In genomic region chr14:103292426-103293374, GRCh38 we compare ENCODE assay signal across 8 cellular contexts. TPM values are rescaled to one million over a fixed set of nuclear protein-coding genes. Genes with fewer than 3 reads are reported as not detected.
DNase-seq lines count a peak whose midpoint lies in the region; ATAC-seq and TF ChIP-seq lines count a peak whose summit lies in the region.

No MANE protein-coding gene starts in this region.

- no peak overlapping the region for H3K9ac ChIP-seq in Karpas-422 (ENCODE audit: low read length)

- H2AFZ ChIP-seq in Karpas-422 (ENCODE audit: low read length): no peak overlapping the region

- no peak overlapping the region for H3K4me2 ChIP-seq in Karpas-422 (ENCODE audit: low read depth, low read length, poor library complexity, severe bottlenecking)

- H3K9me3 Mint-ChIP-seq in activated naive CD4-positive, alpha-beta T cell treated with anti-CD3 and anti-CD28 coated beads, Interleukin-2, amount 50 U/mL, for 72 hours: no peaks in the 10 kb centered on the region

- no peaks in the 10 kb centered on the region for H3K9me2 ChIP-seq in Karpas-422 (replicated peaks; ENCODE audit: insufficient read depth, low read length)

- H3K9me3 ChIP-seq in Karpas-422 (ENCODE audit: low read length) (no peaks in the 10 kb centered on the region), cardiac muscle cell (ENCODE audit: low read depth) (no peaks in the 10 kb centered on the region), prostate gland (no peaks in the 10 kb centered on the region), vagina (no peaks in the 10 kb centered on the region)

- TF ChIP-seq POLR2A in prostate gland (IDR thresholded peaks at IDR 0.05) (no peak), vagina (IDR thresholded peaks at IDR 0.05) (no peak)

- H3K4me3 ChIP-seq in AG09309 (ENCODE audit: control insufficient read depth, low read depth, low read length) (no peak overlapping the region), Karpas-422 (ENCODE audit: low read length) (no peak overlapping the region), cardiac muscle cell (no peak overlapping the region), prostate gland (no peak overlapping the region), vagina (no peak overlapping the region)

- H3K27me3 ChIP-seq in Karpas-422 (ENCODE audit: low read length) (no peaks in the 10 kb centered on the region), cardiac muscle cell (peaks cover 8% of the 10 kb centered on the region), prostate gland (replicated peaks; ENCODE audit: insufficient read depth) (no peaks in the 10 kb centered on the region), vagina (no peaks in the 10 kb centered on the region)

- H3K27ac Mint-ChIP-seq in activated naive CD4-positive, alpha-beta T cell treated with anti-CD3 and anti-CD28 coated beads, Interleukin-2, amount 50 U/mL, for 72 hours: no peak overlapping the region

- WGBS in prostate gland: 31% methylated on average over 10 of the region's 10 CpGs

- H3K27ac ChIP-seq in Karpas-422 (ENCODE audit: low read length) (no peak overlapping the region), cardiac muscle cell (no peak overlapping the region), prostate gland (no peak overlapping the region), vagina (no peak overlapping the region)

- H3K36me3 ChIP-seq in Karpas-422 (ENCODE audit: insufficient read depth, low read length) (no peaks in the 10 kb centered on the region), cardiac muscle cell (no peaks in the 10 kb centered on the region), prostate gland (no peaks in the 10 kb centered on the region), vagina (no peaks in the 10 kb centered on the region)

- no peak for DNase-seq in AG09309 (ENCODE audit: low read depth)
- DNase-seq in Karpas-422: peak; percentile 94
- peak; percentile 69 to 78 for DNase-seq in activated naive CD4-positive, alpha-beta T cell treated with anti-CD3 and anti-CD28 coated beads, Interleukin-2, amount 50 U/mL, for 72 hours (ENCODE audit: low spot score in 2 of 2)
- peak; percentile 72 to 75 for DNase-seq in cardiac muscle cell (ENCODE audit: low read depth in 1 of 2, low spot score in 1 of 2)
- peak; percentile 70 for DNase-seq in prostate gland (ENCODE audit: low spot score)
- peak in 1 of 2 donors; percentile 95 for DNase-seq in vagina (ENCODE audit: extremely low spot score in 2 of 2)

- ATAC-seq in GM18868 (IDR thresholded peaks at IDR 0.05; ENCODE audit: unreplicated experiment) (peak; percentile 65), SK-N-SH treated with all-trans-retinoic acid at 6 μM for 48 hours (peak; percentile 94)
- ATAC-seq in activated naive CD4-positive, alpha-beta T cell treated with anti-CD3 and anti-CD28 coated beads, Interleukin-2, amount 50 U/mL, for 72 hours: peak; percentile 93 to 95

- no peaks in the 10 kb centered on the region for H3K4me1 ChIP-seq in Karpas-422 (ENCODE audit: low read length)
- H3K4me1 ChIP-seq in cardiac muscle cell (ENCODE audit: low read depth): peaks cover 4% of the 10 kb centered on the region
- no peaks in the 10 kb centered on the region for H3K4me1 ChIP-seq in prostate gland (replicated peaks)
- no peaks in the 10 kb centered on the region for H3K4me1 ChIP-seq in vagina

- TF ChIP-seq CTCF in AG09309 (IDR thresholded peaks at IDR 0.05; ENCODE audit: control insufficient read depth, insufficient read depth, low read depth, low read length, missing control alignments) (peak; percentile 98), cardiac muscle cell (IDR thresholded peaks at IDR 0.05; ENCODE audit: low read depth, low read length) (peak; percentile 97), prostate gland (IDR thresholded peaks at IDR 0.05) (peak; percentile 92 to 95 (median 93)), vagina (IDR thresholded peaks at IDR 0.05) (peak; percentile 77 to 97 (median 95))

- H3K79me2 ChIP-seq in Karpas-422 (ENCODE audit: low read length): no peaks in the 10 kb centered on the region

- intact Hi-C loops in prostate gland (cut with DNase I) (loop anchor here (5.0 kb wide), 4 partner anchors 105 to 600 kb away; no protein-coding TSS in a partner anchor), vagina (cut with DNase I) (loop anchor here (2.0 to 5.0 kb wide), 2 partner anchors 110 to 185 kb away; no protein-coding TSS in a partner anchor)

- H4K20me1 ChIP-seq in Karpas-422 (ENCODE audit: insufficient read depth, low read depth, low read length): no peaks in the 10 kb centered on the region

- no peaks in the 10 kb centered on the region for H3K36me3 Mint-ChIP-seq in activated naive CD4-positive, alpha-beta T cell treated with anti-CD3 and anti-CD28 coated beads, Interleukin-2, amount 50 U/mL, for 72 hours

TF ChIP-seq in SK-N-SH treated with all-trans-retinoic acid at 6 μM for 48 hours, 23 proteins besides CTCF, POLR2A, EP300 and RAD21:
- TF ChIP-seq OSR1 (CRISPR knock-in tag; IDR thresholded peaks at IDR 0.05) (no peak), ZFP3 (CRISPR knock-in tag; IDR thresholded peaks at IDR 0.05) (no peak)
TF ChIP-seq in SK-N-SH treated with all-trans-retinoic acid at 6 μM for 48 hours: peak in this region for 0.

RNA-seq across cellular contexts. Expression of gene EIF5, which starts 41.3 kb away (rescaled TPM):
- 133 and 180 TPM in 2 replicates for total RNA-seq in Karpas-422 (2014; rRNA removed; shearing (Covaris generic); ENCODE audit: low replicate concordance)
- 100 to 1,000 TPM; 154 to 243 TPM for total RNA-seq in activated naive CD4-positive, alpha-beta T cell treated with anti-CD3 and anti-CD28 coated beads, Interleukin-2, amount 50 U/mL, for 72 hours
- total RNA-seq in cardiac muscle cell (132 and 149 TPM in 2 replicates), prostate gland (100 to 1,000 TPM; 205 to 268 TPM), vagina (186 TPM)
- 318 and 441 TPM in 2 replicates for polyA plus RNA-seq in cardiac muscle cell
